ENCODE assay signal across 19 cellular contexts in genomic region chr11:20457001-20457768, GRCh38.
DNase-seq lines count a peak whose midpoint lies in the region; ATAC-seq and TF ChIP-seq lines count a peak whose summit lies in the region.
"Had no signal": no experiment of that assay in that cellular context is flagged by ENCODE, and none has a peak within 500 bp of the region (broad histone marks: within the 10 kb centered on the region; RNA-seq: fewer than 3 reads in every experiment).

No MANE protein-coding gene starts in this region.

- no peak overlapping the region for H3K9ac ChIP-seq in mesenchymal stem cell (ENCODE audit: low read length)
- H3K9ac ChIP-seq: BLaER1 treated with 17β-estradiol and CSF1 and Interleukin-3, amounts not matched to agents 10 nM and 100 nM had no signal

- no peaks in the 10 kb centered on the region for H3K4me1 Mint-ChIP-seq in activated T-cell treated with anti-CD3 and anti-CD28 coated beads, Interleukin-2, amount 50 U/mL, for 72 hours (ENCODE audit: low read depth)
- peaks cover 13% of the 10 kb centered on the region for H3K4me1 Mint-ChIP-seq in WTC11
- H3K4me1 Mint-ChIP-seq: B cell had no signal

- no peak overlapping the region for H2BK15ac ChIP-seq in mesenchymal stem cell (ENCODE audit: low read depth, poor library complexity, severe bottlenecking)

- H3K4me3 Mint-ChIP-seq in activated T-cell treated with anti-CD3 and anti-CD28 coated beads, Interleukin-2, amount 50 U/mL, for 72 hours, result no peak overlapping the region
- H3K4me3 Mint-ChIP-seq in WTC11, result no peak overlapping the region
- H3K4me3 Mint-ChIP-seq: B cell; CD8-positive, alpha-beta T cell had no signal

- H3K4me3 ChIP-seq in HEK293 (ENCODE audit: low read depth, low read length) (no peak overlapping the region), mesenchymal stem cell (ENCODE audit: insufficient read depth in 1 of 2, low read depth in 1 of 2, low read length in 2 of 2) (no peak overlapping the region), WERI-Rb-1 (ENCODE audit: low read depth, low read length) (no peak overlapping the region)
- H3K4me3 ChIP-seq: BLaER1 treated with 17β-estradiol and CSF1 and Interleukin-3, amounts not matched to agents 10 nM and 100 nM had no signal

- no peak overlapping the region for H2AFZ ChIP-seq in mesenchymal stem cell (ENCODE audit: low read depth, low read length)

- no peak overlapping the region for H2AK5ac ChIP-seq in mesenchymal stem cell (ENCODE audit: low read length, severe bottlenecking)

- no peak overlapping the region for H3K14ac ChIP-seq in mesenchymal stem cell (ENCODE audit: low read length in 2 of 2)

- no peak overlapping the region for H2BK5ac ChIP-seq in mesenchymal stem cell (ENCODE audit: low read depth, low read length, poor library complexity, severe bottlenecking)

- peaks cover 0 to 4% of the 10 kb centered on the region in 2 experiments; a peak in 1 of 3 replicates for H3K36me3 ChIP-seq in HEK293 (ENCODE audit: control insufficient read depth in 2 of 2, insufficient read depth in 1 of 2, low read length in 2 of 2)
- H3K36me3 ChIP-seq in mesenchymal stem cell (ENCODE audit: control insufficient read depth in 1 of 2, insufficient read depth in 2 of 2, low read depth in 1 of 2, low read length in 2 of 2), result peaks cover 0 to 13% of the 10 kb centered on the region in 2 experiments
- H3K36me3 ChIP-seq in WERI-Rb-1, result no peaks in the 10 kb centered on the region; the same call in 1 of the 2 replicates

- H3K4me2 ChIP-seq in mesenchymal stem cell (ENCODE audit: low read length, poor library complexity, severe bottlenecking), result no peak overlapping the region
- H3K4me2 ChIP-seq: BLaER1 treated with 17β-estradiol and CSF1 and Interleukin-3, amounts not matched to agents 10 nM and 100 nM had no signal

- no peak overlapping the region for H4K8ac ChIP-seq in mesenchymal stem cell (ENCODE audit: low read length)

- H2BK120ac ChIP-seq in mesenchymal stem cell (ENCODE audit: low read depth, low read length), result no peak overlapping the region

- H3K9me3 Mint-ChIP-seq in activated T-cell treated with anti-CD3 and anti-CD28 coated beads, Interleukin-2, amount 50 U/mL, for 72 hours, result no peaks in the 10 kb centered on the region
- H3K9me3 Mint-ChIP-seq in WTC11, result no peaks in the 10 kb centered on the region
- H3K9me3 Mint-ChIP-seq: CD8-positive, alpha-beta T cell; IgD-negative memory B cell had no signal

- POLR2A ChIA-PET in HEK293 (lab: Yijun Ruan, JAX), result no interaction called here
- POLR2A ChIA-PET in WTC11 (lab: Charles Lee), result no interaction called here

- no peak for ATAC-seq in activated T-cell treated with anti-CD3 and anti-CD28 coated beads, Interleukin-2, amount 50 U/mL, for 72 hours (replicated peaks in 1 of 2)
- ATAC-seq in WTC11, result no peak
- ATAC-seq: CD8-positive, alpha-beta T cell; HCT116; HepG2 had no signal

- no peaks in the 10 kb centered on the region for H3K79me1 ChIP-seq in mesenchymal stem cell (replicated peaks; ENCODE audit: low read length, poor library complexity, severe bottlenecking)

- H3K18ac ChIP-seq in mesenchymal stem cell (ENCODE audit: low read depth in 1 of 2, low read length in 2 of 2), result no peak overlapping the region

- no peaks in the 10 kb centered on the region for H3K27me3 ChIP-seq in mesenchymal stem cell (ENCODE audit: control insufficient read depth in 1 of 2, insufficient read depth in 1 of 2, low read length in 2 of 2)
- H3K27me3 ChIP-seq in WERI-Rb-1 (ENCODE audit: insufficient read depth, low read depth, severe bottlenecking), result no peaks in the 10 kb centered on the region
- H3K27me3 ChIP-seq: BLaER1 treated with 17β-estradiol and CSF1 and Interleukin-3, amounts not matched to agents 10 nM and 100 nM had no signal

- H3K9me3 ChIP-seq in HEK293 (ENCODE audit: control insufficient read depth, insufficient read depth, low read depth, low read length), result no peaks in the 10 kb centered on the region
- no peaks in the 10 kb centered on the region for H3K9me3 ChIP-seq in mesenchymal stem cell (ENCODE audit: control insufficient read depth, low read length)
- H3K9me3 ChIP-seq in WERI-Rb-1 (ENCODE audit: severe bottlenecking), result no peaks in the 10 kb centered on the region
- H3K9me3 ChIP-seq: BLaER1 treated with 17β-estradiol and CSF1 and Interleukin-3, amounts not matched to agents 10 nM and 100 nM had no signal

- WGBS in mesenchymal stem cell, result 94% methylated on average over 4 of the region's 4 CpGs

- H3K27ac Mint-ChIP-seq in activated T-cell treated with anti-CD3 and anti-CD28 coated beads, Interleukin-2, amount 50 U/mL, for 72 hours, result peak overlapping the region; percentile 8
- H3K27ac Mint-ChIP-seq in WTC11, result peak overlapping the region; percentile 24; the same call in 1 of the 2 replicates
- H3K27ac Mint-ChIP-seq: B cell; CD8-positive, alpha-beta T cell had no signal

- H3K23ac ChIP-seq in mesenchymal stem cell (ENCODE audit: low read length in 2 of 2), result no peak overlapping the region

- H3K36me3 Mint-ChIP-seq in activated T-cell treated with anti-CD3 and anti-CD28 coated beads, Interleukin-2, amount 50 U/mL, for 72 hours (ENCODE audit: insufficient read depth in 2 of 2), result peaks cover 5 to 24% of the 10 kb centered on the region in 2 donors
- H3K36me3 Mint-ChIP-seq in WTC11, result no peaks in the 10 kb centered on the region

- no peaks in the 10 kb centered on the region for H3K27me3 Mint-ChIP-seq in activated T-cell treated with anti-CD3 and anti-CD28 coated beads, Interleukin-2, amount 50 U/mL, for 72 hours (ENCODE audit: low read depth)
- no peaks in the 10 kb centered on the region for H3K27me3 Mint-ChIP-seq in WTC11 (ENCODE audit: low read depth)
- H3K27me3 Mint-ChIP-seq: B cell, IgD-negative memory B cell had no signal

- H2BK12ac ChIP-seq in mesenchymal stem cell (ENCODE audit: low read length in 2 of 2), result no peak overlapping the region

- H3K4ac ChIP-seq in mesenchymal stem cell (ENCODE audit: low read depth in 1 of 2, low read length in 2 of 2), result no peak overlapping the region

- H3K4me1 ChIP-seq in HEK293 (ENCODE audit: control insufficient read depth, insufficient read depth, low read length) (no peaks in the 10 kb centered on the region), mesenchymal stem cell (ENCODE audit: control insufficient read depth, insufficient read depth, low read depth, low read length) (no peaks in the 10 kb centered on the region)

- DNase-seq in activated T-cell treated with anti-CD3 and anti-CD28 coated beads, Interleukin-2, amount 50 U/mL, for 72 hours, result no peak
- no peak for DNase-seq in activated T-cell treated with anti-CD3 and anti-CD28 coated beads, Interleukin-2, amount 50 U/mL, for 48 hours
- DNase-seq in WTC11 (ENCODE audit: low spot score) (no peak), fibroblast of gingiva (ENCODE audit: low read depth) (peak; percentile 6), mesenchymal stem cell (no peak), AML-193 (lab: John Stamatoyannopoulos, UW) (no peak), WERI-Rb-1 (no peak)
- DNase-seq: 8988T; CD8-positive, alpha-beta T cell; COR-L47; DMS 273 treated with DMSO at 0.1 percent for 48 hours; GOT3; H7 had no signal

- no peak overlapping the region for H3K27ac ChIP-seq in HEK293 (ENCODE audit: extremely low read depth, low read depth, low read length)
- H3K27ac ChIP-seq in mesenchymal stem cell (ENCODE audit: low read length, poor library complexity, severe bottlenecking), result no peak overlapping the region
- no peak overlapping the region for H3K27ac ChIP-seq in WERI-Rb-1
- H3K27ac ChIP-seq: BLaER1 treated with 17β-estradiol and CSF1 and Interleukin-3, amounts not matched to agents 10 nM and 100 nM had no signal

- TF ChIP-seq CTCF in HEK293 (tag by site-specific recombination; IDR thresholded peaks at IDR 0.05), result no peak
- no peak for TF ChIP-seq CTCF in WTC11 (IDR thresholded peaks at IDR 0.05)
- no peak for TF ChIP-seq CTCF in WERI-Rb-1 (IDR thresholded peaks at IDR 0.05; ENCODE audit: low read depth, low read length)

- CTCF ChIA-PET in HEK293 (lab: Yijun Ruan, JAX), result interaction anchor here (0.6 to 3.6 kb wide), 3 partner anchors 13 to 1994 kb away, joined by 3 to 10 read pairs (median 4); no protein-coding TSS in a partner anchor
- CTCF ChIA-PET in WTC11 (lab: Charles Lee), result interaction anchor here (0.9 to 1.8 kb wide), 2 partner anchors 14 to 153 kb away, joined by 3 to 5 read pairs; no protein-coding TSS in a partner anchor

- H4K91ac ChIP-seq in mesenchymal stem cell (ENCODE audit: low read length), result no peak overlapping the region

TF ChIP-seq in HEK293, 187 proteins besides CTCF, POLR2A, EP300 and RAD21 (continues in another document):
- TF ChIP-seq HOXA7 (CRISPR knock-in tag; IDR thresholded peaks at IDR 0.05; ENCODE audit: borderline replicate concordance), result no peak

TF ChIP-seq in WTC11, 78 proteins besides CTCF, POLR2A, EP300 and RAD21 (continues in another document):
- TF ChIP-seq NFATC4 (CRISPR knock-in tag; IDR thresholded peaks at IDR 0.05), result no peak
- TF ChIP-seq AFF4 (CRISPR knock-in tag; IDR thresholded peaks at IDR 0.05; ENCODE audit: borderline replicate concordance), result no peak
- no peak for TF ChIP-seq NFYB (CRISPR knock-in tag; conservative IDR thresholded peaks at IDR 0.05; ENCODE audit: low read depth)
- TF ChIP-seq MXD4 (CRISPR knock-in tag; IDR thresholded peaks at IDR 0.05; ENCODE audit: borderline replicate concordance), result no peak
